ENCODE assay signal across 8 cellular contexts in genomic region chr6:70221025-70221714, GRCh38.
DNase-seq lines count a peak whose midpoint lies in the region; FAIRE-seq and TF ChIP-seq lines count a peak whose summit lies in the region.

No MANE protein-coding gene starts in this region.

- H3K36me3 ChIP-seq in GM23248 (ENCODE audit: low read depth): no peaks in the 10 kb centered on the region
- H3K36me3 ChIP-seq in ascending aorta: no peaks in the 10 kb centered on the region
- H3K36me3 ChIP-seq in keratinocyte (ENCODE audit: control insufficient read depth in 2 of 2, extremely low read depth in 1 of 2, insufficient read depth in 2 of 2, low read length in 2 of 2): no peaks in the 10 kb centered on the region

- H3F3A ChIP-seq in GM23248 (ENCODE audit: insufficient read depth): no peaks in the 10 kb centered on the region

- intact Hi-C loops in ascending aorta (cut with DNase I): loop anchor here (5.0 kb wide), 1 partner anchor 661 kb away; no protein-coding TSS in a partner anchor

- peaks cover 17% of the 10 kb centered on the region; the same call in 1 of the 2 replicates for H3K27me3 ChIP-seq in GM23248 (replicated peaks; ENCODE audit: insufficient read depth)
- H3K27me3 ChIP-seq in ascending aorta: no peaks in the 10 kb centered on the region
- H3K27me3 ChIP-seq in keratinocyte (ENCODE audit: control insufficient read depth, extremely low read depth, insufficient read depth, low read length): peaks cover 25% of the 10 kb centered on the region

- H4K20me1 ChIP-seq in GM23248 (ENCODE audit: insufficient read depth): no peaks in the 10 kb centered on the region
- H4K20me1 ChIP-seq in keratinocyte (ENCODE audit: control insufficient read depth, extremely low read depth, insufficient read depth, low read length): no peaks in the 10 kb centered on the region

- no peak for TF ChIP-seq POLR2A in H54 (IDR thresholded peaks at IDR 0.05; ENCODE audit: low read depth, low read length)

- H3K9me1 ChIP-seq in keratinocyte (ENCODE audit: control insufficient read depth, extremely low read depth, insufficient read depth, low read length): no peaks in the 10 kb centered on the region

- no peaks in the 10 kb centered on the region for H3K9me2 ChIP-seq in GM23248 (ENCODE audit: insufficient read depth)

- H3K4me3 ChIP-seq in GM23248 (no peak overlapping the region), ascending aorta (no peak overlapping the region), keratinocyte (ENCODE audit: control insufficient read depth in 2 of 3, extremely low read depth in 1 of 3, insufficient read depth in 2 of 3, low read depth in 1 of 3, low read length in 3 of 3) (no peak overlapping the region)

- H3K9me3 ChIP-seq in GM23248 (ENCODE audit: low read depth) (no peaks in the 10 kb centered on the region), ascending aorta (no peaks in the 10 kb centered on the region), keratinocyte (ENCODE audit: control insufficient read depth, low read depth, low read length) (no peaks in the 10 kb centered on the region)

- H3K9ac ChIP-seq in GM23248 (no peak overlapping the region), keratinocyte (ENCODE audit: control insufficient read depth, extremely low read depth, insufficient read depth, low read length) (no peak overlapping the region)

- no peaks in the 10 kb centered on the region for H3K4me1 ChIP-seq in GM23248 (ENCODE audit: insufficient read depth)
- H3K4me1 ChIP-seq in ascending aorta: no peaks in the 10 kb centered on the region
- no peaks in the 10 kb centered on the region for H3K4me1 ChIP-seq in keratinocyte (ENCODE audit: control insufficient read depth, extremely low read depth, insufficient read depth, low read length)

- no peak overlapping the region for H2AFZ ChIP-seq in GM23248
- H2AFZ ChIP-seq in keratinocyte (ENCODE audit: control insufficient read depth, low read length): no peak overlapping the region

- WGBS in GM23248 (ENCODE audit: low coverage in 1 of 2, low lambda C conversion rate in 2 of 2, missing lambda C conversion rate in 2 of 2), 2 experiments: 21% methylated on average over 4 of the region's 4 CpGs

- H3K27ac ChIP-seq in GM23248 (no peak overlapping the region), ascending aorta (no peak overlapping the region), keratinocyte (ENCODE audit: control insufficient read depth, insufficient read depth, low read length) (no peak overlapping the region)

- H3K4me2 ChIP-seq in GM23248 (ENCODE audit: unreplicated experiment): no peak overlapping the region
- H3K4me2 ChIP-seq in keratinocyte (ENCODE audit: control insufficient read depth, extremely low read depth, insufficient read depth, low read depth, low read length): no peak overlapping the region

- dilution Hi-C loops in keratinocyte (cut with MboI; ENCODE audit: extremely low pct_ligation_motif_present, low sequenced_read_pairs): no loop called here

- in situ Hi-C loops in GM23248 (cut with MboI): no loop called here

- TF ChIP-seq CTCF in ascending aorta (IDR thresholded peaks at IDR 0.05) (peak; percentile 23 to 57 (median 55)), keratinocyte (optimal IDR thresholded peaks at IDR 0.05 in 1 of 3, IDR thresholded peaks at IDR 0.05 in 1 of 3, conservative IDR thresholded peaks at IDR 0.05 in 1 of 3; ENCODE audit: extremely low read depth in 1 of 3, insufficient read depth in 2 of 3, low read length in 3 of 3) (peak; percentile 41 to 59 (median 53))

- FAIRE-seq in keratinocyte (lab: Jason Lieb, UNC) (no peak), H54 (lab: Jason Lieb, UNC) (no peak)

- H3K79me2 ChIP-seq in GM23248 (ENCODE audit: insufficient read depth) (no peaks in the 10 kb centered on the region), keratinocyte (ENCODE audit: control insufficient read depth, insufficient read depth, low read length) (no peaks in the 10 kb centered on the region)

- DNase-seq in DMS53 (lab: John Stamatoyannopoulos, UW): peak; percentile 78
- DNase-seq in GM23248: peak; percentile 37
- peak; percentile 56 for DNase-seq in NCI-H1694 treated with DMSO at 0.1 percent for 48 hours (lab: John Stamatoyannopoulos, UW)
- DNase-seq in ascending aorta (ENCODE audit: low spot score in 2 of 2): no peak
- DNase-seq in keratinocyte (ENCODE audit: low read depth, low spot score): no peak
- DNase-seq in ecto neural progenitor cell (ENCODE audit: low spot score): no peak
- DNase-seq in stimulated activated CD4-positive, alpha-beta T cell treated with anti-CD3 and anti-CD28 coated beads, Interleukin-4, amount 100 ng/mL, for 24 hours: no peak
- DNase-seq in H54 (ENCODE audit: insufficient read length, low spot score): no peak

Comparison
In these comparisons a context has a peak if more than half of its experiments do, and no peak if none do; other contexts are left out.
1. DNase-seq: peak in DMS53 (single experiment), GM23248 (single experiment) and NCI-H1694 treated with DMSO at 0.1 percent for 48 hours (single experiment); none in ascending aorta (0 of 2), keratinocyte (single experiment), ecto neural progenitor cell (single experiment), stimulated activated CD4-positive, alpha-beta T cell treated with anti-CD3 and anti-CD28 coated beads, Interleukin-4, amount 100 ng/mL, for 24 hours (single experiment) and H54 (single experiment).